8 cellular contexts compared by ENCODE assay signal in the genomic region with DNA sequence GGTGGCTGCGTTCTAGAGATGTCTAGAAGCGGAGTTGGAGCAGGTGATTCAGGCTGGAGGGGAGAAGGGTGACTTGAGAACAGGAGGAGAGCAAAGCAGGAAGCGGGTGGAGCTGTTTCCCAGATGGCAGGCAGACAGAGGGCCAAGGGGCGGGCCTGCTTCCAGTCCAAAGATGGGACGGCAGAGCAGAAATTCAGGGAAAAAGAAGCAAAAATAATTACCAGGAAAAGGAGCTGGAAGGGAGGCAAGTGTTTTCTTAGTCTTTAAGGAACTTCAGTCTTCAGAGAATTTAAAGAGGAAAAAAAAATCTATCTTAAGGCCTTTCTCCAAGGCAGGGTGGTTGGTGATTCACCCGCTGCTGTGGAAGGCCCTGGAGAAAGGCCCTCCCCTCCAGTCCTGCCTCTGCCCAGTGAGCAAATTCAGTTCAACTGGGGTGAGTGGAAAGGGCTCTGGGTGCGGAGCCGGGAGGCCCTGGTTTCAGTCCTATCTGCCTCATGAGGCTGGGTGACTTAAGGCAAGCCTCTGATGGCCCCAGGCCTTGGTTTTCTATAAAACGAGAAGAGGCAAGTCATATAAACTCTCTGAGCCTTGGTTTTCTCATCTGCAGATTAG. TPM values are rescaled to one million over a fixed set of nuclear protein-coding genes. Genes with fewer than 3 reads are reported as not detected.
DNase-seq lines count a peak whose midpoint lies in the region; ATAC-seq and TF ChIP-seq lines count a peak whose summit lies in the region.
"Had no signal": no experiment of that assay in that cellular context is flagged by ENCODE, and none has a peak within 500 bp of the region (broad histone marks: within the 10 kb centered on the region; RNA-seq: fewer than 3 reads in every experiment).

No MANE protein-coding gene starts in this region.

- H2AFZ ChIP-seq in Loucy (ENCODE audit: low read length): peak overlapping the region; percentile 79

- ATAC-seq in left colon: peak; percentile 49
- ATAC-seq in activated T-cell treated with anti-CD3 and anti-CD28 coated beads, Interleukin-2, amount 50 U/mL, for 4 hours: no peak

- POLR2A ChIA-PET in GM10248 (lab: Yijun Ruan, JAX): no interaction called here

- H3K9me3 Mint-ChIP-seq in type B pancreatic cell: no peaks in the 10 kb centered on the region
- no peaks in the 10 kb centered on the region for H3K9me3 Mint-ChIP-seq in activated T-cell treated with anti-CD3 and anti-CD28 coated beads, Interleukin-2, amount 50 U/mL, for 4 hours

- no peaks in the 10 kb centered on the region for H3F3A ChIP-seq in Loucy (ENCODE audit: low read depth)

- no peaks in the 10 kb centered on the region for H4K20me1 ChIP-seq in Loucy (ENCODE audit: insufficient read depth, low read length, poor library complexity, severe bottlenecking)

- no peak overlapping the region for H3K9ac ChIP-seq in Loucy (ENCODE audit: low read depth, low read length, poor library complexity, severe bottlenecking)

- H3K4me1 ChIP-seq in Loucy (ENCODE audit: insufficient read depth, low read length, poor library complexity, severe bottlenecking): peaks cover 10% of the 10 kb centered on the region

- no peak overlapping the region for H3K4me3 ChIP-seq in Loucy (ENCODE audit: low read length, poor library complexity, severe bottlenecking)

- intact Hi-C loops in left colon (cut with DNase I, micrococcal nuclease): no loop called here

- no peaks in the 10 kb centered on the region for H3K9me3 ChIP-seq in Loucy (ENCODE audit: insufficient read depth, low read depth, low read length)

- H3K36me3 Mint-ChIP-seq in type B pancreatic cell: no peaks in the 10 kb centered on the region
- H3K36me3 Mint-ChIP-seq in activated T-cell treated with anti-CD3 and anti-CD28 coated beads, Interleukin-2, amount 50 U/mL, for 4 hours (ENCODE audit: insufficient read depth): no peaks in the 10 kb centered on the region

- TF ChIP-seq CTCF in Loucy (conservative IDR thresholded peaks at IDR 0.05; ENCODE audit: low read length) (no peak), type B pancreatic cell (conservative IDR thresholded peaks at IDR 0.05) (no peak), GM10248 (IDR thresholded peaks at IDR 0.05; ENCODE audit: control extremely low read depth, extremely low read depth, low read depth, missing control alignments) (no peak)

- DNase-seq in astrocyte of the hippocampus (ENCODE audit: low read depth, low spot score): peak; percentile 60
- peak; percentile 76 to 82 for DNase-seq in left colon
- no peak for DNase-seq in type B pancreatic cell (ENCODE audit: extremely low spot score, unreplicated experiment)
- DNase-seq in GM10248 (ENCODE audit: extremely low spot score): no peak
- DNase-seq in activated T-cell treated with anti-CD3 and anti-CD28 coated beads, Interleukin-2, amount 50 U/mL, for 4 hours: no peak
- no peak for DNase-seq in activated gamma-delta T cell treated with Interleukin-2 at 50 U/mL for 16 hours
- DNase-seq: activated CD4-positive, alpha-beta T cell treated with anti-CD3 and anti-CD28 coated beads, Interleukin-2, amount 50 U/mL, for 48 hours had no signal

- H3K4me2 ChIP-seq in Loucy (ENCODE audit: low read depth, low read length, poor library complexity, severe bottlenecking): peak overlapping the region; percentile 3

- CTCF ChIA-PET in GM10248 (lab: Yijun Ruan, JAX): interaction anchor here (1.0 to 2.6 kb wide), 10 partner anchors 18 to 44 kb away, joined by 3 to 13 read pairs (median 3); no protein-coding TSS in a partner anchor

- peak overlapping the region; percentile 77 for H3K27ac Mint-ChIP-seq in type B pancreatic cell

- no peaks in the 10 kb centered on the region for H3K79me2 ChIP-seq in Loucy (ENCODE audit: insufficient read depth, low read length)

- peak overlapping the region; percentile 23 for H3K4me3 Mint-ChIP-seq in type B pancreatic cell
- no peak overlapping the region for H3K4me3 Mint-ChIP-seq in activated T-cell treated with anti-CD3 and anti-CD28 coated beads, Interleukin-2, amount 50 U/mL, for 4 hours

- no peaks in the 10 kb centered on the region for H3K36me3 ChIP-seq in Loucy (ENCODE audit: insufficient read depth, low read length)

- H3K27me3 Mint-ChIP-seq in type B pancreatic cell: peaks cover 10% of the 10 kb centered on the region
- H3K27me3 Mint-ChIP-seq in activated T-cell treated with anti-CD3 and anti-CD28 coated beads, Interleukin-2, amount 50 U/mL, for 4 hours (ENCODE audit: low read depth): peaks cover 20% of the 10 kb centered on the region

- H3K4me1 Mint-ChIP-seq in type B pancreatic cell (ENCODE audit: unreplicated experiment): peaks cover 29% of the 10 kb centered on the region
- peaks cover 10% of the 10 kb centered on the region for H3K4me1 Mint-ChIP-seq in activated T-cell treated with anti-CD3 and anti-CD28 coated beads, Interleukin-2, amount 50 U/mL, for 4 hours (ENCODE audit: low read depth)

- H3K27me3 ChIP-seq in Loucy (ENCODE audit: insufficient read depth, low read length, poor library complexity, severe bottlenecking): no peaks in the 10 kb centered on the region

- no peaks in the 10 kb centered on the region for H3K9me2 ChIP-seq in Loucy (replicated peaks; ENCODE audit: low read depth, low read length)

RNA-seq across cellular contexts. Expression of gene CREB3L1, which starts 4.5 kb away (rescaled TPM):
- total RNA-seq in left colon: 100 to 1,000 TPM; 118 to 200 TPM
- total RNA-seq in type B pancreatic cell (ENCODE audit: low replicate concordance): 9.8 and 20.8 TPM in 2 replicates
- total RNA-seq in activated T-cell treated with anti-CD3 and anti-CD28 coated beads, Interleukin-2, amount 50 U/mL, for 4 hours: under 1 TPM; 0.20 to 0.27 (median 0.26) TPM

Comparison
In these comparisons a context has a peak if more than half of its experiments do, and no peak if none do; other contexts are left out.
1. DNase-seq: peak in astrocyte of the hippocampus (single experiment) and left colon (2 of 2); none in type B pancreatic cell (single experiment), GM10248 (single experiment), activated T-cell treated with anti-CD3 and anti-CD28 coated beads, Interleukin-2, amount 50 U/mL, for 4 hours (single experiment) and activated gamma-delta T cell treated with Interleukin-2 at 50 U/mL for 16 hours (single experiment).